In genomic region chr11:125445731-125446130, GRCh38 we compare ENCODE assay signal across 18 cellular contexts. TPM values are rescaled to one million over a fixed set of nuclear protein-coding genes. Genes with fewer than 3 reads are reported as not detected.
"Had no signal": no experiment of that assay in that cellular context is flagged by ENCODE, and none has a peak within 500 bp of the region (broad histone marks: within the 10 kb centered on the region; RNA-seq: fewer than 3 reads in every experiment).

No MANE protein-coding gene starts in this region.

- H3K9me3 Mint-ChIP-seq: central memory CD8-positive, alpha-beta T cell; dendritic cell treated with granulocyte-macrophage colony-stimulating factor and Interleukin-4, amounts not matched to agents 40 ng/mL and 50 ng/mL, for 4 days; nephron progenitor cell had no signal

- H3K4me1 Mint-ChIP-seq: central memory CD8-positive, alpha-beta T cell; naive thymus-derived CD4-positive, alpha-beta T cell had no signal

- H3K4me3 ChIP-seq: esophagus squamous epithelium, gastroesophageal sphincter, lung, testis, tibial nerve had no signal

- H3K27ac ChIP-seq: esophagus squamous epithelium, gastroesophageal sphincter, testis had no signal

- H3K36me3 Mint-ChIP-seq: naive thymus-derived CD4-positive, alpha-beta T cell had no signal

- H3K4me3 Mint-ChIP-seq: central memory CD8-positive, alpha-beta T cell; dendritic cell treated with granulocyte-macrophage colony-stimulating factor and Interleukin-4, amounts not matched to agents 40 ng/mL and 50 ng/mL, for 4 days; naive thymus-derived CD4-positive, alpha-beta T cell; nephron progenitor cell had no signal

- DNase-seq: esophagus squamous epithelium; foreskin fibroblast; glutamatergic neuron; islet precursor cell; left ventricle myocardium superior; mesendoderm; naive thymus-derived CD4-positive, alpha-beta T cell; nephron progenitor cell; posterior cingulate gyrus; small intestine; stimulated activated CD4-positive, alpha-beta T cell treated with anti-CD3 and anti-CD28 coated beads, Interleukin-12 subunit alpha, Interleukin-12 subunit beta, amount 100 ng/mL, for 4 hours; stimulated activated naive CD4-positive, alpha-beta T cell treated with Interleukin-2 at 50 U/mL for 16 hours; testis had no signal

- H3K27ac Mint-ChIP-seq: dendritic cell treated with granulocyte-macrophage colony-stimulating factor and Interleukin-4, amounts not matched to agents 40 ng/mL and 50 ng/mL, for 4 days; naive thymus-derived CD4-positive, alpha-beta T cell had no signal

- ATAC-seq: gastroesophageal sphincter; left ventricle myocardium superior; naive thymus-derived CD4-positive, alpha-beta T cell had no signal

RNA-seq across cellular contexts. Expression of gene FEZ1, which starts 50.3 kb away (rescaled TPM):
- polyA plus RNA-seq: naive thymus-derived CD4-positive, alpha-beta T cell had no signal
